In the genomic region with DNA sequence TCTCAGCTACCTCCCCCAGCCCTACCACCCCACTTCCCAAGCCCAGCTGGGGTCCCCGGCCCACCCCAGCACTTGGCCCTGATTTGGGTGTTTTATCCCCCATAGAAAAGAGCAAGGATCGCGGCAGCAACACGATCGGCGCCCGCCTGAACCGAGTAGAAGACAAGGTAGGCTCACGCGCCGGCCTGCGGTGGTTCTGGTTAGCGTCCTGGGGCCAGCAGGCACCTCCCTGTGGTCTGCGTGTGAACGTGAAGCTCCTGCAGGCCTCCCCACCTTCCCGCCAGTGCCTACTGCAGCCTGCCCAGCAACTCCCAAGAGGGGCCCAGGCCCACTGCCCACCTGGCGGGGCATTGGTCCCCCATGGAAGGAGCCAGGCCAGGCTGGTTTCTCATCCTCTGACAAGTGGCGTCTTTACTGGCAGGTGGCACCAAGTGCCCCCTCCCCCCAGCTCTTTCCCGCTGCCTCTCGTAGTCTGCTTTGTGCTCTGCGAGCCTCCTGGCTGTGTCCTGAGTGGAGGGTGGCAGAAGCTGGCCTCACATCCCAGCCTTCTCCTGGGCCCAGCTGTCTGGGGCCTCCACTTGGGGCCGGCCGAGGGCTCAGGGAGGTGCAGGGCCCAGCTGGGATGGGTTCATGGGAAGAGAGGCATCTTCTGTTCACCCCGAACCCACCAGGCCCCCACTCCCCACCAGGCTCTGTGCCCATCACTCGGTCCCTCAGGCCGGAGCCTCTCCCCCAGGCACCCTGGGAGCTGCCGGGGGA, we compare ENCODE assay signal across 1 cellular context.
TF ChIP-seq lines count a peak whose summit lies in the region.

No MANE protein-coding gene starts in this region.

TF ChIP-seq in K562, 482 proteins besides CTCF, POLR2A, EP300 and RAD21 (continued from another document and continues in another):
- TF ChIP-seq HINFP (tag; conservative IDR thresholded peaks at IDR 0.05; ENCODE audit: low read depth) (no peak), POLR2G (IDR thresholded peaks at IDR 0.05; ENCODE audit: low read depth, low read length) (0 out of 2 replicates have a peak, but pooled peaks have one; percentile 17), MXD1 (CRISPR knock-in tag; IDR thresholded peaks at IDR 0.05; ENCODE audit: borderline replicate concordance, poor library complexity, severe bottlenecking) (no peak), SREBF2 (CRISPR knock-in tag; IDR thresholded peaks at IDR 0.05) (0 out of 2 replicates have a peak, but pooled peaks have one; percentile 17), ZMIZ1 (IDR thresholded peaks at IDR 0.05; ENCODE audit: low read depth in 2 of 2, low read length in 2 of 2) (no peak), ZNF165 (CRISPR knock-in tag; IDR thresholded peaks at IDR 0.05; ENCODE audit: borderline replicate concordance) (no peak), TAF9B (IDR thresholded peaks at IDR 0.05; ENCODE audit: partially characterized antibody) (no peak), ZNF146 (CRISPR knock-in tag; IDR thresholded peaks at IDR 0.05; ENCODE audit: unreplicated experiment) (peak; percentile 8), TRIM24 (IDR thresholded peaks at IDR 0.05) (no peak), PHB2 (IDR thresholded peaks at IDR 0.05; ENCODE audit: low read depth) (no peak), ZNF77 (CRISPR knock-in tag; IDR thresholded peaks at IDR 0.05) (0 out of 2 replicates have a peak, but pooled peaks have one; percentile 12), ZNF668 (CRISPR knock-in tag; IDR thresholded peaks at IDR 0.05) (0 out of 2 replicates have a peak, but pooled peaks have one; percentile 25), ESRRA (IDR thresholded peaks at IDR 0.05; ENCODE audit: borderline replicate concordance, low read depth) (no peak), ZNF134 (CRISPR knock-in tag; conservative IDR thresholded peaks at IDR 0.05) (0 out of 2 replicates have a peak, but pooled peaks have one; percentile 13), FOXA3 (CRISPR knock-in tag; conservative IDR thresholded peaks at IDR 0.05 in 1 of 2, IDR thresholded peaks at IDR 0.05 in 1 of 2) (no peak), ZBTB17 (CRISPR knock-in tag; IDR thresholded peaks at IDR 0.05) (peak; percentile 41; the same call in 1 of the 2 replicates), BRF1 (IDR thresholded peaks at IDR 0.05; ENCODE audit: borderline replicate concordance, extremely low read depth, insufficient read length) (no peak), TFAP4 (CRISPR knock-in tag; IDR thresholded peaks at IDR 0.05; ENCODE audit: borderline replicate concordance) (peak; percentile 81; the same call in 1 of the 2 replicates), ZNF696 (CRISPR knock-in tag; conservative IDR thresholded peaks at IDR 0.05) (no peak), NR2C1 (IDR thresholded peaks at IDR 0.05) (no peak), NR2C1 (tag; IDR thresholded peaks at IDR 0.05) (no peak), DIDO1 (tag; IDR thresholded peaks at IDR 0.05; ENCODE audit: low read depth) (no peak), ZNF583 (CRISPR knock-in tag; IDR thresholded peaks at IDR 0.05) (0 out of 2 replicates have a peak, but pooled peaks have one; percentile 52), SMARCC2 (IDR thresholded peaks at IDR 0.05; ENCODE audit: low read depth) (no peak), ARID1B (IDR thresholded peaks at IDR 0.05) (no peak), RBM22 (IDR thresholded peaks at IDR 0.05; ENCODE audit: low read depth, low read length, poor library complexity, severe bottlenecking) (no peak), ZNF431 (CRISPR knock-in tag; IDR thresholded peaks at IDR 0.05) (no peak), PCBP1 (IDR thresholded peaks at IDR 0.05; ENCODE audit: low read depth, low read length, poor library complexity, severe bottlenecking) (peak; percentile 26), TCF7 (IDR thresholded peaks at IDR 0.05; ENCODE audit: borderline replicate concordance) (no peak), NFRKB (IDR thresholded peaks at IDR 0.05; ENCODE audit: low read depth) (peak; percentile 33; the same call in 1 of the 2 replicates), GTF2A2 (tag; IDR thresholded peaks at IDR 0.05) (no peak), RFX7 (CRISPR knock-in tag; IDR thresholded peaks at IDR 0.05) (no peak), SP1 (CRISPR knock-in tag; IDR thresholded peaks at IDR 0.05) (peak; percentile 58; the same call in 1 of the 2 replicates), ZNF41 (CRISPR knock-in tag; conservative IDR thresholded peaks at IDR 0.05) (0 out of 2 replicates have a peak, but pooled peaks have one; percentile 16), MYC (IDR thresholded peaks at IDR 0.05; ENCODE audit: low read depth, low read length) (no peak), MYC (CRISPR knock-in tag; IDR thresholded peaks at IDR 0.05; ENCODE audit: borderline replicate concordance, low read depth) (peak; percentile 25; the same call in 1 of the 2 replicates), GATAD2A (IDR thresholded peaks at IDR 0.05) (peak; percentile 72; the same call in 1 of the 2 replicates), L3MBTL2 (IDR thresholded peaks at IDR 0.05) (0 out of 2 replicates have a peak, but pooled peaks have one; percentile 4), ZBTB7A (IDR thresholded peaks at IDR 0.05; ENCODE audit: borderline replicate concordance, control insufficient read depth, low read depth, low read length) (no peak), ZNF239 (CRISPR knock-in tag; IDR thresholded peaks at IDR 0.05) (no peak), CBFA2T2 (conservative IDR thresholded peaks at IDR 0.05) (no peak), ZFX (CRISPR knock-in tag; IDR thresholded peaks at IDR 0.05) (peak; percentile 57), NRF1 (conservative IDR thresholded peaks at IDR 0.05 in 1 of 2, IDR thresholded peaks at IDR 0.05 in 1 of 2) (no peak), ZKSCAN3 (CRISPR knock-in tag; IDR thresholded peaks at IDR 0.05) (no peak), HDAC6 (IDR thresholded peaks at IDR 0.05; ENCODE audit: low read depth, low read length) (no peak), CCAR2 (IDR thresholded peaks at IDR 0.05; ENCODE audit: low read depth, low read length) (no peak), SAFB (IDR thresholded peaks at IDR 0.05; ENCODE audit: borderline replicate concordance, low read depth, low read length) (no peak), MAZ (CRISPR knock-in tag; conservative IDR thresholded peaks at IDR 0.05 in 1 of 2, IDR thresholded peaks at IDR 0.05 in 1 of 2) (no peak)
- TF ChIP-seq, protein P1, sequence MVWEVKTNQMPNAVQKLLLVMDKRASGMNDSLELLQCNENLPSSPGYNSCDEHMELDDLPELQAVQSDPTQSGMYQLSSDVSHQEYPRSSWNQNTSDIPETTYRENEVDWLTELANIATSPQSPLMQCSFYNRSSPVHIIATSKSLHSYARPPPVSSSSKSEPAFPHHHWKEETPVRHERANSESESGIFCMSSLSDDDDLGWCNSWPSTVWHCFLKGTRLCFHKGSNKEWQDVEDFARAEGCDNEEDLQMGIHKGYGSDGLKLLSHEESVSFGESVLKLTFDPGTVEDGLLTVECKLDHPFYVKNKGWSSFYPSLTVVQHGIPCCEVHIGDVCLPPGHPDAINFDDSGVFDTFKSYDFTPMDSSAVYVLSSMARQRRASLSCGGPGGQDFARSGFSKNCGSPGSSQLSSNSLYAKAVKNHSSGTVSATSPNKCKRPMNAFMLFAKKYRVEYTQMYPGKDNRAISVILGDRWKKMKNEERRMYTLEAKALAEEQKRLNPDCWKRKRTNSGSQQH (CRISPR knock-in tag; IDR thresholded peaks at IDR 0.05), result no peak
- TF ChIP-seq, protein P2, sequence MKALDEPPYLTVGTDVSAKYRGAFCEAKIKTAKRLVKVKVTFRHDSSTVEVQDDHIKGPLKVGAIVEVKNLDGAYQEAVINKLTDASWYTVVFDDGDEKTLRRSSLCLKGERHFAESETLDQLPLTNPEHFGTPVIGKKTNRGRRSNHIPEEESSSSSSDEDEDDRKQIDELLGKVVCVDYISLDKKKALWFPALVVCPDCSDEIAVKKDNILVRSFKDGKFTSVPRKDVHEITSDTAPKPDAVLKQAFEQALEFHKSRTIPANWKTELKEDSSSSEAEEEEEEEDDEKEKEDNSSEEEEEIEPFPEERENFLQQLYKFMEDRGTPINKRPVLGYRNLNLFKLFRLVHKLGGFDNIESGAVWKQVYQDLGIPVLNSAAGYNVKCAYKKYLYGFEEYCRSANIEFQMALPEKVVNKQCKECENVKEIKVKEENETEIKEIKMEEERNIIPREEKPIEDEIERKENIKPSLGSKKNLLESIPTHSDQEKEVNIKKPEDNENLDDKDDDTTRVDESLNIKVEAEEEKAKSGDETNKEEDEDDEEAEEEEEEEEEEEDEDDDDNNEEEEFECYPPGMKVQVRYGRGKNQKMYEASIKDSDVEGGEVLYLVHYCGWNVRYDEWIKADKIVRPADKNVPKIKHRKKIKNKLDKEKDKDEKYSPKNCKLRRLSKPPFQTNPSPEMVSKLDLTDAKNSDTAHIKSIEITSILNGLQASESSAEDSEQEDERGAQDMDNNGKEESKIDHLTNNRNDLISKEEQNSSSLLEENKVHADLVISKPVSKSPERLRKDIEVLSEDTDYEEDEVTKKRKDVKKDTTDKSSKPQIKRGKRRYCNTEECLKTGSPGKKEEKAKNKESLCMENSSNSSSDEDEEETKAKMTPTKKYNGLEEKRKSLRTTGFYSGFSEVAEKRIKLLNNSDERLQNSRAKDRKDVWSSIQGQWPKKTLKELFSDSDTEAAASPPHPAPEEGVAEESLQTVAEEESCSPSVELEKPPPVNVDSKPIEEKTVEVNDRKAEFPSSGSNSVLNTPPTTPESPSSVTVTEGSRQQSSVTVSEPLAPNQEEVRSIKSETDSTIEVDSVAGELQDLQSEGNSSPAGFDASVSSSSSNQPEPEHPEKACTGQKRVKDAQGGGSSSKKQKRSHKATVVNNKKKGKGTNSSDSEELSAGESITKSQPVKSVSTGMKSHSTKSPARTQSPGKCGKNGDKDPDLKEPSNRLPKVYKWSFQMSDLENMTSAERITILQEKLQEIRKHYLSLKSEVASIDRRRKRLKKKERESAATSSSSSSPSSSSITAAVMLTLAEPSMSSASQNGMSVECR (CRISPR knock-in tag; IDR thresholded peaks at IDR 0.05), result 0 out of 2 replicates have a peak, but pooled peaks have one; percentile 23
- TF ChIP-seq, protein P3, sequence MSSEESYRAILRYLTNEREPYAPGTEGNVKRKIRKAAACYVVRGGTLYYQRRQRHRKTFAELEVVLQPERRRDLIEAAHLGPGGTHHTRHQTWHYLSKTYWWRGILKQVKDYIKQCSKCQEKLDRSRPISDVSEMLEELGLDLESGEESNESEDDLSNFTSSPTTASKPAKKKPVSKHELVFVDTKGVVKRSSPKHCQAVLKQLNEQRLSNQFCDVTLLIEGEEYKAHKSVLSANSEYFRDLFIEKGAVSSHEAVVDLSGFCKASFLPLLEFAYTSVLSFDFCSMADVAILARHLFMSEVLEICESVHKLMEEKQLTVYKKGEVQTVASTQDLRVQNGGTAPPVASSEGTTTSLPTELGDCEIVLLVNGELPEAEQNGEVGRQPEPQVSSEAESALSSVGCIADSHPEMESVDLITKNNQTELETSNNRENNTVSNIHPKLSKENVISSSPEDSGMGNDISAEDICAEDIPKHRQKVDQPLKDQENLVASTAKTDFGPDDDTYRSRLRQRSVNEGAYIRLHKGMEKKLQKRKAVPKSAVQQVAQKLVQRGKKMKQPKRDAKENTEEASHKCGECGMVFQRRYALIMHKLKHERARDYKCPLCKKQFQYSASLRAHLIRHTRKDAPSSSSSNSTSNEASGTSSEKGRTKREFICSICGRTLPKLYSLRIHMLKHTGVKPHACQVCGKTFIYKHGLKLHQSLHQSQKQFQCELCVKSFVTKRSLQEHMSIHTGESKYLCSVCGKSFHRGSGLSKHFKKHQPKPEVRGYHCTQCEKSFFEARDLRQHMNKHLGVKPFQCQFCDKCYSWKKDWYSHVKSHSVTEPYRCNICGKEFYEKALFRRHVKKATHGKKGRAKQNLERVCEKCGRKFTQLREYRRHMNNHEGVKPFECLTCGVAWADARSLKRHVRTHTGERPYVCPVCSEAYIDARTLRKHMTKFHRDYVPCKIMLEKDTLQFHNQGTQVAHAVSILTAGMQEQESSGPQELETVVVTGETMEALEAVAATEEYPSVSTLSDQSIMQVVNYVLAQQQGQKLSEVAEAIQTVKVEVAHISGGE (CRISPR knock-in tag; IDR thresholded peaks at IDR 0.05), result no peak; a peak in 2 of 6 replicates
